In the genomic region with DNA sequence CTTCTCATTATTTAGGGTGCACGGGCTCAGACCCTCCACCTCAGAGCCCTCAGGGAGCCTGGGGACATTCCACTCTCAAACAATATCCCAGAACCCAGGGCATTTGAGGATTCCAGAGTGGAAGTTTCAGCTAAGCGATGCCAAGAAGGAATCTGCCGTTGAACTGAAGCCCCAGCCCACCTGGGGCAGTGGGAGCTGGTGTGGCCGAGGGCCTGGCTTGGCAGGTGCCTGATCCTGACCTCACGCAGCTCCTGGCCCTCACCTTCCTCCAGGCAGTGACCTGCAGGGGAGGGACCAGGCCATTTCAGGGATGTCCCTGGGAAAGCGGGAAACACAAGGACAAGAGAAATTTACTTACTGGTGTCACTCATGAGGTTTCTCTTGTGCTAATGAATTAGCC, we compare ENCODE assay signal across 13 cellular contexts. TPM values are rescaled to one million over a fixed set of nuclear protein-coding genes. Genes with fewer than 3 reads are reported as not detected.
DNase-seq lines count a peak whose midpoint lies in the region; ATAC-seq and TF ChIP-seq lines count a peak whose summit lies in the region.
"Had no signal": no experiment of that assay in that cellular context is flagged by ENCODE, and none has a peak within 500 bp of the region (broad histone marks: within the 10 kb centered on the region; RNA-seq: fewer than 3 reads in every experiment).

No MANE protein-coding gene starts in this region.

- no peak overlapping the region for H3K4me3 ChIP-seq in Peyer's patch
- no peak overlapping the region for H3K4me3 ChIP-seq in endodermal cell (ENCODE audit: low read length)
- H3K4me3 ChIP-seq: GM23338 had no signal

- H3K4me3 Mint-ChIP-seq in endodermal cell, result no peak overlapping the region
- H3K4me3 Mint-ChIP-seq: CD8-positive, alpha-beta memory T cell; GM23338 had no signal

- no peaks in the 10 kb centered on the region for H3K9me3 Mint-ChIP-seq in endodermal cell
- H3K9me3 Mint-ChIP-seq: CD8-positive, alpha-beta memory T cell; GM23338 had no signal

- no peak for TF ChIP-seq CTCF in Peyer's patch (IDR thresholded peaks at IDR 0.05)
- TF ChIP-seq CTCF in endodermal cell (conservative IDR thresholded peaks at IDR 0.05), result no peak

- no peak for ATAC-seq in sciatic nerve
- no peak for ATAC-seq in GM18870 (IDR thresholded peaks at IDR 0.05; ENCODE audit: unreplicated experiment)
- ATAC-seq in GM19455 (IDR thresholded peaks at IDR 0.05; ENCODE audit: unreplicated experiment), result no peak
- ATAC-seq: GM23338 had no signal

- H3K27ac ChIP-seq in Peyer's patch, result no peak overlapping the region
- no peak overlapping the region for H3K27ac ChIP-seq in endodermal cell (ENCODE audit: low read depth, low read length)
- H3K27ac ChIP-seq: HL-60 had no signal

- DNase-seq in Peyer's patch (peak in 2 of 3 donors; percentile 18 to 35), endodermal cell (peak; percentile 21), sciatic nerve (ENCODE audit: low spot score) (peak; percentile 53), ureter (ENCODE audit: low spot score) (peak; percentile 22)
- DNase-seq in activated CD8-positive, alpha-beta memory T cell treated with anti-CD3 and anti-CD28 coated beads, Interleukin-2, amount 50 U/mL, for 48 hours, result no peak
- DNase-seq: CD8-positive, alpha-beta memory T cell; DMS53; GF-D8; H7 had no signal

- TF ChIP-seq POLR2A in Peyer's patch (IDR thresholded peaks at IDR 0.05), result no peak

- H3K27ac Mint-ChIP-seq in endodermal cell, result no peak overlapping the region
- H3K27ac Mint-ChIP-seq: CD8-positive, alpha-beta memory T cell; GM23338 had no signal

- H3K36me3 ChIP-seq in Peyer's patch (no peaks in the 10 kb centered on the region), endodermal cell (ENCODE audit: control insufficient read depth, insufficient read depth, low read length) (no peaks in the 10 kb centered on the region)

- no peaks in the 10 kb centered on the region for H3K4me1 Mint-ChIP-seq in endodermal cell
- H3K4me1 Mint-ChIP-seq: CD8-positive, alpha-beta memory T cell; GM23338 had no signal

- peaks cover 13% of the 10 kb centered on the region for H3K27me3 Mint-ChIP-seq in endodermal cell (ENCODE audit: insufficient read depth)

- H3K9ac ChIP-seq in endodermal cell (ENCODE audit: extremely low read depth, low read length, poor library complexity, severe bottlenecking), result no peak overlapping the region

- H3K9me3 ChIP-seq in Peyer's patch (no peaks in the 10 kb centered on the region), endodermal cell (ENCODE audit: control insufficient read depth, low read length) (no peaks in the 10 kb centered on the region)

- intact Hi-C loops in sciatic nerve (cut with DNase I), result no loop called here

- no peaks in the 10 kb centered on the region for H3K36me3 Mint-ChIP-seq in endodermal cell (ENCODE audit: low read depth)
- H3K36me3 Mint-ChIP-seq: CD8-positive, alpha-beta memory T cell had no signal

- no peaks in the 10 kb centered on the region for H3K27me3 ChIP-seq in Peyer's patch
- no peaks in the 10 kb centered on the region for H3K27me3 ChIP-seq in endodermal cell (ENCODE audit: control insufficient read depth, insufficient read depth, low read length, poor library complexity, severe bottlenecking)

- WGBS in endodermal cell (ENCODE audit: insufficient coverage in 1 of 2, insufficient read length in 1 of 2), 2 experiments, result 94 to 100% methylated on average over 2 to 6 of the region's 6 CpGs

- H3K4me1 ChIP-seq in Peyer's patch, result no peaks in the 10 kb centered on the region
- no peaks in the 10 kb centered on the region for H3K4me1 ChIP-seq in endodermal cell (ENCODE audit: control insufficient read depth, insufficient read depth, low read length)

RNA-seq across cellular contexts. Expression of a gene that starts 58.2 kb away (rescaled TPM):
- total RNA-seq in Peyer's patch (10 to 100 TPM in 3 of 4 donors, 1 to 10 TPM in 1; 6.3 to 49.5 (median 22.2) TPM), endodermal cell (100 to 1,000 TPM in 1 of 2 donors, 10 to 100 TPM in 1; 76.9 to 110 TPM), sciatic nerve (90.5 TPM), ureter (21.3 TPM)
- 53.8 TPM for polyA plus RNA-seq in endodermal cell (2013, experiment 1 of 2)
- 66.2 TPM for polyA plus RNA-seq in endodermal cell (2013, experiment 2 of 2)
